In genomic region chr21:35337573-35337972, GRCh38 we compare ENCODE assay signal across 30 cellular contexts.
"Had no signal": no experiment of that assay in that cellular context is flagged by ENCODE, and none has a peak within 500 bp of the region (broad histone marks: within the 10 kb centered on the region; RNA-seq: fewer than 3 reads in every experiment).

No MANE protein-coding gene starts in this region.

- H3K4me3 ChIP-seq: adrenal gland, body of pancreas, esophagus muscularis mucosa, gastrocnemius medialis, heart left ventricle had no signal

- H3K27ac ChIP-seq: adrenal gland, body of pancreas, esophagus muscularis mucosa, foreskin keratinocyte, gastrocnemius medialis, heart left ventricle, VCaP had no signal

- H3K4me3 Mint-ChIP-seq: activated CD8-positive, alpha-beta T cell treated with anti-CD3 and anti-CD28 coated beads for 36 hours; activated naive CD8-positive, alpha-beta T cell treated with anti-CD3 and anti-CD28 coated beads for 36 hours; activated naive CD8-positive, alpha-beta T cell treated with anti-CD3 and anti-CD28 coated beads, Interleukin-2, amount 50 U/mL, for 24 hours; activated T-cell treated with anti-CD3 and anti-CD28 coated beads, Interleukin-2, amount 50 U/mL, for 4 hours; activated T-helper 17 cell treated with anti-CD3 and anti-CD28 coated beads, Interleukin-2, amount 50 U/mL, for 72 hours; effector memory CD8-positive, alpha-beta T cell; WTC11 had no signal

- H3K27me3 ChIP-seq: body of pancreas, foreskin keratinocyte, gastrocnemius medialis had no signal

- H3K9me3 Mint-ChIP-seq: activated T-cell treated with anti-CD3 and anti-CD28 coated beads, Interleukin-2, amount 50 U/mL, for 4 hours had no signal

- ATAC-seq: activated CD8-positive, alpha-beta T cell treated with anti-CD3 and anti-CD28 coated beads for 36 hours; activated naive CD8-positive, alpha-beta T cell treated with anti-CD3 and anti-CD28 coated beads, Interleukin-2, amount 50 U/mL, for 24 hours; activated T-cell treated with anti-CD3 and anti-CD28 coated beads, Interleukin-2, amount 50 U/mL, for 4 hours; activated T-helper 17 cell treated with anti-CD3 and anti-CD28 coated beads, Interleukin-2, amount 50 U/mL, for 72 hours; body of pancreas; effector memory CD8-positive, alpha-beta T cell; foreskin keratinocyte; gastrocnemius medialis; heart left ventricle had no signal

- DNase-seq: activated CD4-positive, alpha-beta T cell treated with anti-CD3 and anti-CD28 coated beads for 1 hour; activated CD4-positive, alpha-beta T cell treated with anti-CD3 and anti-CD28 coated beads for 4 hours; activated CD4-positive, alpha-beta T cell treated with anti-CD3 and anti-CD28 coated beads, Interleukin-2, amount 50 U/mL, for 1 hour; activated CD8-positive, alpha-beta memory T cell treated with anti-CD3 and anti-CD28 coated beads for 24 hours; activated CD8-positive, alpha-beta T cell treated with anti-CD3 and anti-CD28 coated beads for 36 hours; activated effector memory CD4-positive, alpha-beta T cell treated with Interleukin-2 at 50 U/mL for 16 hours; activated gamma-delta T cell treated with Interleukin-2 at 50 U/mL for 16 hours; activated naive CD4-positive, alpha-beta T cell treated with Interleukin-2 at 50 U/mL for 16 hours; activated naive CD8-positive, alpha-beta T cell treated with anti-CD3 and anti-CD28 coated beads for 36 hours; activated naive CD8-positive, alpha-beta T cell treated with anti-CD3 and anti-CD28 coated beads, Interleukin-2, amount 50 U/mL, for 24 hours; activated T-cell treated with anti-CD3 and anti-CD28 coated beads, Interleukin-2, amount 50 U/mL, for 4 hours; adrenal gland; amygdala; aorta; body of pancreas; caudate nucleus; cortex of kidney; dermis blood vessel endothelial cell; effector CD4-positive, alpha-beta T cell; effector memory CD8-positive, alpha-beta T cell; erythroblast; foreskin keratinocyte; gastrocnemius medialis; glutamatergic neuron; heart left ventricle; T-helper 2 cell had no signal

- H3K36me3 ChIP-seq: adrenal gland, esophagus muscularis mucosa, gastrocnemius medialis, heart left ventricle had no signal

- H3K4me1 ChIP-seq: adrenal gland, body of pancreas, esophagus muscularis mucosa, foreskin keratinocyte, gastrocnemius medialis had no signal

- H3K9me3 ChIP-seq: adrenal gland, body of pancreas, esophagus muscularis mucosa, gastrocnemius medialis had no signal

- H3K27me3 Mint-ChIP-seq: activated naive CD8-positive, alpha-beta T cell treated with anti-CD3 and anti-CD28 coated beads for 36 hours; activated T-helper 17 cell treated with anti-CD3 and anti-CD28 coated beads, Interleukin-2, amount 50 U/mL, for 72 hours had no signal

- H3K27ac Mint-ChIP-seq: activated CD8-positive, alpha-beta T cell treated with anti-CD3 and anti-CD28 coated beads for 36 hours; activated naive CD8-positive, alpha-beta T cell treated with anti-CD3 and anti-CD28 coated beads for 36 hours; activated naive CD8-positive, alpha-beta T cell treated with anti-CD3 and anti-CD28 coated beads, Interleukin-2, amount 50 U/mL, for 24 hours; activated T-helper 17 cell treated with anti-CD3 and anti-CD28 coated beads, Interleukin-2, amount 50 U/mL, for 72 hours; effector memory CD8-positive, alpha-beta T cell; WTC11 had no signal
